1 cellular context compared by ENCODE assay signal in genomic region chr6:148816117-148816516, GRCh38.
TF ChIP-seq lines count a peak whose summit lies in the region.

No MANE protein-coding gene starts in this region.

TF ChIP-seq in GM12878, 131 proteins besides CTCF, POLR2A, EP300 and RAD21:
- TF ChIP-seq, protein P1, sequence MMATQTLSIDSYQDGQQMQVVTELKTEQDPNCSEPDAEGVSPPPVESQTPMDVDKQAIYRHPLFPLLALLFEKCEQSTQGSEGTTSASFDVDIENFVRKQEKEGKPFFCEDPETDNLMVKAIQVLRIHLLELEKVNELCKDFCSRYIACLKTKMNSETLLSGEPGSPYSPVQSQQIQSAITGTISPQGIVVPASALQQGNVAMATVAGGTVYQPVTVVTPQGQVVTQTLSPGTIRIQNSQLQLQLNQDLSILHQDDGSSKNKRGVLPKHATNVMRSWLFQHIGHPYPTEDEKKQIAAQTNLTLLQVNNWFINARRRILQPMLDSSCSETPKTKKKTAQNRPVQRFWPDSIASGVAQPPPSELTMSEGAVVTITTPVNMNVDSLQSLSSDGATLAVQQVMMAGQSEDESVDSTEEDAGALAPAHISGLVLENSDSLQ (IDR thresholded peaks at IDR 0.05) = peak; percentile 20; the same call in 1 of the 2 replicates
- TF ChIP-seq PBX3 (IDR thresholded peaks at IDR 0.05; ENCODE audit: insufficient replicate concordance, low read depth, low read length) = no peak
